In genomic region chr20:10177326-10177725, GRCh38 we compare ENCODE assay signal across 1 cellular context.
TF ChIP-seq lines count a peak whose summit lies in the region.

No MANE protein-coding gene starts in this region.

TF ChIP-seq in IMR-90, 13 proteins besides CTCF, POLR2A, EP300 and RAD21 (continued from another document):
- no peak for TF ChIP-seq MAFK (IDR thresholded peaks at IDR 0.05; ENCODE audit: low read depth, low read length)
- no peak for TF ChIP-seq RCOR1 (IDR thresholded peaks at IDR 0.05; ENCODE audit: insufficient replicate concordance, low read length)
- TF ChIP-seq RFX5 (IDR thresholded peaks at IDR 0.05; ENCODE audit: low read depth, low read length): no peak
- TF ChIP-seq FOS (IDR thresholded peaks at IDR 0.05; ENCODE audit: low read depth, low read length): no peak
- no peak for TF ChIP-seq ELK1 (IDR thresholded peaks at IDR 0.05; ENCODE audit: borderline replicate concordance, low read depth, low read length)
- no peak for TF ChIP-seq SMC3 (IDR thresholded peaks at IDR 0.05; ENCODE audit: low read depth, low read length)
- no peak for TF ChIP-seq BHLHE40 (IDR thresholded peaks at IDR 0.05; ENCODE audit: low read depth, low read length)
